15 cellular contexts compared by ENCODE assay signal in genomic region chr3:52436500-52437106, GRCh38. TPM values are rescaled to one million over a fixed set of nuclear protein-coding genes. Genes with fewer than 3 reads are reported as not detected.
A peak's percentile ranks its signal among the peaks of the same experiment; 100 is the strongest.
DNase-seq lines count a peak whose midpoint lies in the region; ATAC-seq and TF ChIP-seq lines count a peak whose summit lies in the region.
"Had no signal": no experiment of that assay in that cellular context is flagged by ENCODE, and none has a peak within 500 bp of the region (broad histone marks: within the 10 kb centered on the region; RNA-seq: fewer than 3 reads in every experiment).

No MANE protein-coding gene starts in this region.

- H3K27ac ChIP-seq in BLaER1 (no peak overlapping the region), IMR-90 (ENCODE audit: insufficient read depth, low read length) (no peak overlapping the region)
- H3K27ac ChIP-seq: cardiac muscle cell, esophagus squamous epithelium, upper lobe of right lung had no signal

- H3K36me3 ChIP-seq in BLaER1 (no peaks in the 10 kb centered on the region), IMR-90 (ENCODE audit: control insufficient read depth, insufficient read depth, low read length) (no peaks in the 10 kb centered on the region)
- H3K36me3 ChIP-seq: cardiac muscle cell, esophagus squamous epithelium, upper lobe of right lung had no signal

- peak overlapping the region; percentile 46; the same call in 1 of the 2 replicates for H3K18ac ChIP-seq in IMR-90 (ENCODE audit: low read depth, low read length)

- CTCF ChIA-PET in IMR-90 (lab: Yijun Ruan, JAX): no interaction called here

- H3K4me3 ChIP-seq in BLaER1: no peak overlapping the region
- H3K4me3 ChIP-seq in IMR-90 (ENCODE audit: insufficient read depth, low read depth, low read length): no peak overlapping the region
- H3K4me3 ChIP-seq: cardiac muscle cell, esophagus squamous epithelium, upper lobe of right lung had no signal

- H3K9me1 ChIP-seq in IMR-90 (ENCODE audit: insufficient read depth, low read length): no peaks in the 10 kb centered on the region

- TF ChIP-seq CTCF in IMR-90 (conservative IDR thresholded peaks at IDR 0.05; ENCODE audit: low read depth, low read length) (no peak), nephron progenitor cell (IDR thresholded peaks at IDR 0.05) (no peak)

- peak overlapping the region; percentile 87 for H3K27ac Mint-ChIP-seq in nephron progenitor cell
- no peak overlapping the region for H3K27ac Mint-ChIP-seq in stimulated activated naive B cell treated with anti-CD40 and anti-IgM and Interleukin-4, amounts not matched to agents 10 μg/mL and 1 μg/mL and 100 μg/mL, for 72 hours
- H3K27ac Mint-ChIP-seq: activated B cell treated with CpG ODN at 0.5 μM for 24 hours had no signal

- H3K4me3 Mint-ChIP-seq in nephron progenitor cell: no peak overlapping the region
- no peak overlapping the region for H3K4me3 Mint-ChIP-seq in stimulated activated naive B cell treated with anti-CD40 and anti-IgM and Interleukin-4, amounts not matched to agents 10 μg/mL and 1 μg/mL and 100 μg/mL, for 72 hours
- H3K4me3 Mint-ChIP-seq in activated T-cell treated with anti-CD3 and anti-CD28 coated beads, Interleukin-2, amount 50 U/mL, for 4 hours: no peak overlapping the region
- H3K4me3 Mint-ChIP-seq: activated B cell treated with CpG ODN at 0.5 μM for 24 hours; activated T-helper 1 cell treated with anti-CD3 and anti-CD28 coated beads, Interleukin-12 subunit alpha, Interleukin-12 subunit beta, Interleukin-2, Interleukin-4 antibody, amounts not matched to agents 30 ng/mL and 10 ng/mL and 1 ng/mL, durations not matched to agents 14 hours and 24 hours and 36 hours had no signal

- peak; percentile 83 for ATAC-seq in IMR-90 (ENCODE audit: low read depth)
- no peak for ATAC-seq in stimulated activated naive B cell treated with anti-CD40 and anti-IgM and Interleukin-4, amounts not matched to agents 10 μg/mL and 1 μg/mL and 100 μg/mL, for 72 hours (replicated peaks)
- no peak for ATAC-seq in activated T-cell treated with anti-CD3 and anti-CD28 coated beads, Interleukin-2, amount 50 U/mL, for 4 hours
- ATAC-seq: left lobe of liver, upper lobe of right lung had no signal

- TF ChIP-seq POLR2A in IMR-90 (IDR thresholded peaks at IDR 0.05; ENCODE audit: low read depth, low read length): no peak

- H2BK5ac ChIP-seq in IMR-90 (ENCODE audit: low read depth, low read length, poor library complexity, severe bottlenecking): no peak overlapping the region

- dilution Hi-C loops in IMR-90 (cut with HindIII; ENCODE audit: low sequenced_read_pairs, unreplicated experiment): no loop called here

- peak overlapping the region; percentile 56; the same call in 1 of the 2 replicates for H3K23ac ChIP-seq in IMR-90 (ENCODE audit: low read depth, low read length)

- in situ Hi-C loops in IMR-90 (cut with MboI; ENCODE audit: low sequenced_read_pairs): no loop called here

- H4K5ac ChIP-seq in IMR-90 (ENCODE audit: low read depth, low read length): peak overlapping the region; percentile 64; the same call in 1 of the 2 replicates

- H3K14ac ChIP-seq in IMR-90 (replicated peaks; ENCODE audit: low read depth, low read length): no peak overlapping the region

- H3K4me1 ChIP-seq in BLaER1 (peaks cover 56% of the 10 kb centered on the region), IMR-90 (ENCODE audit: control insufficient read depth, insufficient read depth, low read length) (peaks cover 10% of the 10 kb centered on the region; the same call in 1 of the 2 replicates)

- no peak overlapping the region for H2BK120ac ChIP-seq in IMR-90 (ENCODE audit: low read depth, low read length)

- H3K79me1 ChIP-seq in IMR-90 (ENCODE audit: low read depth in 1 of 2, low read length in 2 of 2): no peaks in the 10 kb centered on the region

- DNase-seq in IMR-90 (peak; percentile 53), epidermal melanocyte (ENCODE audit: insufficient read length, low spot score) (peak; percentile 37), nephron progenitor cell (peak; percentile 60), NCI-H748 treated with DMSO at 0.1 percent for 48 hours (lab: John Stamatoyannopoulos, UW) (no peak), DMS79 (lab: John Stamatoyannopoulos, UW) (no peak)
- DNase-seq in stimulated activated naive B cell treated with anti-CD40 and anti-IgM and Interleukin-4, amounts not matched to agents 10 μg/mL and 1 μg/mL and 100 μg/mL, for 72 hours: no peak
- DNase-seq in activated T-cell treated with anti-CD3 and anti-CD28 coated beads, Interleukin-2, amount 50 U/mL, for 4 hours: no peak
- DNase-seq: activated B cell treated with CpG ODN at 0.5 μM for 24 hours, esophagus squamous epithelium had no signal

- H2BK20ac ChIP-seq in IMR-90 (ENCODE audit: low read depth, low read length): no peak overlapping the region

- H3K4ac ChIP-seq in IMR-90 (ENCODE audit: low read depth, low read length): no peak overlapping the region

- H3K9me3 ChIP-seq in BLaER1: no peaks in the 10 kb centered on the region
- no peaks in the 10 kb centered on the region for H3K9me3 ChIP-seq in IMR-90 (ENCODE audit: control insufficient read depth, insufficient read depth, low read length)
- H3K9me3 ChIP-seq: esophagus squamous epithelium, upper lobe of right lung had no signal

- no peak overlapping the region for H3K56ac ChIP-seq in IMR-90 (ENCODE audit: extremely low read depth, insufficient read depth, low read length)

- POLR2A ChIA-PET in IMR-90 (lab: Charles Lee; ENCODE audit: unreplicated experiment): no interaction called here

- no peaks in the 10 kb centered on the region for H3K9me3 Mint-ChIP-seq in nephron progenitor cell
- no peaks in the 10 kb centered on the region for H3K9me3 Mint-ChIP-seq in stimulated activated naive B cell treated with anti-CD40 and anti-IgM and Interleukin-4, amounts not matched to agents 10 μg/mL and 1 μg/mL and 100 μg/mL, for 72 hours
- H3K9me3 Mint-ChIP-seq in activated T-cell treated with anti-CD3 and anti-CD28 coated beads, Interleukin-2, amount 50 U/mL, for 4 hours: no peaks in the 10 kb centered on the region
- H3K9me3 Mint-ChIP-seq: activated B cell treated with CpG ODN at 0.5 μM for 24 hours; activated T-helper 1 cell treated with anti-CD3 and anti-CD28 coated beads, Interleukin-12 subunit alpha, Interleukin-12 subunit beta, Interleukin-2, Interleukin-4 antibody, amounts not matched to agents 30 ng/mL and 10 ng/mL and 1 ng/mL, durations not matched to agents 14 hours and 24 hours and 36 hours had no signal

- no peak overlapping the region for H2BK15ac ChIP-seq in IMR-90 (ENCODE audit: low read depth, low read length)

- H2AK5ac ChIP-seq in IMR-90 (ENCODE audit: low read depth, low read length): no peak overlapping the region; the same call in 1 of the 2 replicates

- H3K4me2 ChIP-seq in BLaER1: peak overlapping the region; percentile 92
- no peak overlapping the region; the same call in 1 of the 2 replicates for H3K4me2 ChIP-seq in IMR-90 (ENCODE audit: low read depth, low read length)

- peaks cover 4% of the 10 kb centered on the region for H3K27me3 Mint-ChIP-seq in nephron progenitor cell (ENCODE audit: low read depth, poor library complexity)
- peaks cover 0 to 4% of the 10 kb centered on the region in 2 donors for H3K27me3 Mint-ChIP-seq in stimulated activated naive B cell treated with anti-CD40 and anti-IgM and Interleukin-4, amounts not matched to agents 10 μg/mL and 1 μg/mL and 100 μg/mL, for 72 hours
- H3K27me3 Mint-ChIP-seq in activated T-cell treated with anti-CD3 and anti-CD28 coated beads, Interleukin-2, amount 50 U/mL, for 4 hours (ENCODE audit: low read depth): no peaks in the 10 kb centered on the region
- H3K27me3 Mint-ChIP-seq: activated B cell treated with CpG ODN at 0.5 μM for 24 hours had no signal

- H4K91ac ChIP-seq in IMR-90 (ENCODE audit: insufficient read depth, low read depth, low read length): no peak overlapping the region

- peak overlapping the region in 1 of 2 experiments; percentile 72; a peak in 2 of 4 replicates for H4K8ac ChIP-seq in IMR-90 (ENCODE audit: low read depth in 2 of 2, low read length in 2 of 2)

- 93% methylated on average over 2 of the region's 13 CpGs; no CpG with 5 or more reads in 1 of the 2 experiments for WGBS in IMR-90 (ENCODE audit: extremely low coverage in 2 of 2, insufficient read length in 1 of 2), 2 experiments

- intact Hi-C loops in IMR-90 (cut with micrococcal nuclease): no loop called here

- H3K4me1 Mint-ChIP-seq in nephron progenitor cell: peaks cover 68% of the 10 kb centered on the region
- H3K4me1 Mint-ChIP-seq in stimulated activated naive B cell treated with anti-CD40 and anti-IgM and Interleukin-4, amounts not matched to agents 10 μg/mL and 1 μg/mL and 100 μg/mL, for 72 hours: no peaks in the 10 kb centered on the region
- H3K4me1 Mint-ChIP-seq in activated T-cell treated with anti-CD3 and anti-CD28 coated beads, Interleukin-2, amount 50 U/mL, for 4 hours (ENCODE audit: low read depth): peaks cover 3% of the 10 kb centered on the region

- H3K27me3 ChIP-seq in BLaER1: peaks cover 34% of the 10 kb centered on the region; the same call in 1 of the 2 replicates
- peaks cover 17% of the 10 kb centered on the region for H3K27me3 ChIP-seq in IMR-90 (ENCODE audit: control insufficient read depth, insufficient read depth, low read length)
- H3K27me3 ChIP-seq: cardiac muscle cell, esophagus squamous epithelium, upper lobe of right lung had no signal

- peak overlapping the region; percentile 35 for H2AK9ac ChIP-seq in IMR-90 (replicated peaks; ENCODE audit: low read depth, low read length, poor library complexity)

- H3K36me3 Mint-ChIP-seq in nephron progenitor cell (ENCODE audit: low read depth): no peaks in the 10 kb centered on the region
- H3K36me3 Mint-ChIP-seq in stimulated activated naive B cell treated with anti-CD40 and anti-IgM and Interleukin-4, amounts not matched to agents 10 μg/mL and 1 μg/mL and 100 μg/mL, for 72 hours: no peaks in the 10 kb centered on the region
- no peaks in the 10 kb centered on the region for H3K36me3 Mint-ChIP-seq in activated T-cell treated with anti-CD3 and anti-CD28 coated beads, Interleukin-2, amount 50 U/mL, for 4 hours (ENCODE audit: insufficient read depth)
- H3K36me3 Mint-ChIP-seq: CD14-positive monocyte had no signal

- no TSS peak for BruUV-seq in IMR-90 (replicated peaks; lab: Mats Ljungman, UMichigan)

- TF ChIP-seq RAD21 in IMR-90 (IDR thresholded peaks at IDR 0.05; ENCODE audit: low read length): no peak

- peak overlapping the region; percentile 60 for H2AFZ ChIP-seq in IMR-90 (replicated peaks; ENCODE audit: low read length, poor library complexity)

- peaks cover 40% of the 10 kb centered on the region for H4K20me1 ChIP-seq in BLaER1
- no peaks in the 10 kb centered on the region for H4K20me1 ChIP-seq in IMR-90 (ENCODE audit: insufficient read depth, low read length)

- H3K9ac ChIP-seq in BLaER1: no peak overlapping the region
- no peak overlapping the region for H3K9ac ChIP-seq in IMR-90 (ENCODE audit: low read depth, low read length)

RNA-seq across cellular contexts. Expression of gene SEMA3G, which starts 8.3 kb away (rescaled TPM):
- total RNA-seq in IMR-90 (2012; rRNA removed): not detected in 2 replicates
- polyA plus RNA-seq in IMR-90 (2012; rRNA removed): 0.04 and 0.07 TPM in 2 replicates
- polyA plus RNA-seq in IMR-90 (2012; cell fraction: cytosol; rRNA removed): 0.01 and 0.07 TPM in 2 replicates
- polyA plus RNA-seq in IMR-90 (2012; cell fraction: nucleus; rRNA removed; ENCODE audit: low replicate concordance): 0.01 and 0.03 TPM in 2 replicates
- total RNA-seq in activated T-cell treated with anti-CD3 and anti-CD28 coated beads, Interleukin-2, amount 50 U/mL, for 4 hours: under 1 TPM; 0.05 to 0.24 (median 0.08) TPM
- total RNA-seq: activated B cell treated with CpG ODN at 0.5 μM for 24 hours had no signal
- polyA plus RNA-seq: CD14-positive monocyte had no signal

RNA-seq across cellular contexts. Expression of gene TNNC1, which starts 17.2 kb away (rescaled TPM):
- total RNA-seq in IMR-90 (2012; rRNA removed): 1.1 and 1.3 TPM in 2 replicates
- polyA plus RNA-seq in IMR-90 (2012; rRNA removed): 4.0 and 4.6 TPM in 2 replicates
- polyA plus RNA-seq in IMR-90 (2012; cell fraction: cytosol; rRNA removed): 1.8 and 2.3 TPM in 2 replicates
- 3.4 and 6.2 TPM in 2 replicates for polyA plus RNA-seq in IMR-90 (2012; cell fraction: nucleus; rRNA removed; ENCODE audit: low replicate concordance)
- 1 to 10 TPM in 2 of 3 donors, under 1 TPM in 1; 0.46 to 1.4 (median 1.1) TPM for total RNA-seq in activated T-cell treated with anti-CD3 and anti-CD28 coated beads, Interleukin-2, amount 50 U/mL, for 4 hours
- total RNA-seq: activated B cell treated with CpG ODN at 0.5 μM for 24 hours had no signal
- polyA plus RNA-seq: CD14-positive monocyte had no signal

RNA-seq across cellular contexts. Expression of gene NISCH, which starts 18.8 kb away (rescaled TPM):
- total RNA-seq in IMR-90 (2012; rRNA removed): 34.2 and 36.9 TPM in 2 replicates
- polyA plus RNA-seq in IMR-90 (2012; rRNA removed): 86.0 and 92.2 TPM in 2 replicates
- 37.7 and 53.7 TPM in 2 replicates for polyA plus RNA-seq in IMR-90 (2012; cell fraction: cytosol; rRNA removed)
- 524 and 765 TPM in 2 replicates for polyA plus RNA-seq in IMR-90 (2012; cell fraction: nucleus; rRNA removed; ENCODE audit: low replicate concordance)
- total RNA-seq in activated T-cell treated with anti-CD3 and anti-CD28 coated beads, Interleukin-2, amount 50 U/mL, for 4 hours: 10 to 100 TPM; 60.2 to 69.1 (median 67.9) TPM

RNA-seq across cellular contexts. Expression of gene PHF7, which starts 26.1 kb away (rescaled TPM):
- total RNA-seq in IMR-90 (2012; rRNA removed): 2.5 and 2.9 TPM in 2 replicates
- polyA plus RNA-seq in IMR-90 (2012; rRNA removed): 2.1 and 2.8 TPM in 2 replicates
- polyA plus RNA-seq in IMR-90 (2012; cell fraction: cytosol; rRNA removed): 0.81 and 1.0 TPM in 2 replicates
- 2.0 and 8.4 TPM in 2 replicates for polyA plus RNA-seq in IMR-90 (2012; cell fraction: nucleus; rRNA removed; ENCODE audit: low replicate concordance)
- total RNA-seq in activated T-cell treated with anti-CD3 and anti-CD28 coated beads, Interleukin-2, amount 50 U/mL, for 4 hours: 1 to 10 TPM; 3.6 to 5.0 (median 4.8) TPM

RNA-seq across cellular contexts. Expression of gene BAP1, which starts 26.8 kb away (rescaled TPM):
- total RNA-seq in IMR-90 (2012; rRNA removed): 35.0 and 36.4 TPM in 2 replicates
- polyA plus RNA-seq in IMR-90 (2012; rRNA removed): 48.6 and 55.2 TPM in 2 replicates
- polyA plus RNA-seq in IMR-90 (2012; cell fraction: cytosol; rRNA removed): 38.5 and 49.0 TPM in 2 replicates
- polyA plus RNA-seq in IMR-90 (2012; cell fraction: nucleus; rRNA removed; ENCODE audit: low replicate concordance): 163 and 234 TPM in 2 replicates
- total RNA-seq in activated T-cell treated with anti-CD3 and anti-CD28 coated beads, Interleukin-2, amount 50 U/mL, for 4 hours: 100 to 1,000 TPM; 117 to 130 (median 127) TPM

Comparison
In these comparisons a context has a peak if more than half of its experiments do, and no peak if none do; other contexts are left out.
1. DNase-seq: peak in IMR-90 (single experiment), epidermal melanocyte (single experiment) and nephron progenitor cell (single experiment); none in stimulated activated naive B cell treated with anti-CD40 and anti-IgM and Interleukin-4, amounts not matched to agents 10 μg/mL and 1 μg/mL and 100 μg/mL, for 72 hours (single experiment), NCI-H748 treated with DMSO at 0.1 percent for 48 hours (single experiment), DMS79 (single experiment) and activated T-cell treated with anti-CD3 and anti-CD28 coated beads, Interleukin-2, amount 50 U/mL, for 4 hours (single experiment).